ENCODE assay signal across 8 cellular contexts in genomic region chr10:112471878-112472487, GRCh38. TPM values are rescaled to one million over a fixed set of nuclear protein-coding genes. Genes with fewer than 3 reads are reported as not detected.
A peak's percentile ranks its signal among the peaks of the same experiment; 100 is the strongest.
DNase-seq lines count a peak whose midpoint lies in the region; ATAC-seq and TF ChIP-seq lines count a peak whose summit lies in the region.

No MANE protein-coding gene starts in this region.

- peak; percentile 89 for TF ChIP-seq CTCF in OCI-LY7 (conservative IDR thresholded peaks at IDR 0.05; ENCODE audit: low read length)

- intact Hi-C loops in OCI-LY7 (cut with micrococcal nuclease; ENCODE audit: unreplicated experiment) = loop anchor here (2.0 to 10.0 kb wide), 3 partner anchors 157 to 1090 kb away; no protein-coding TSS in a partner anchor
- intact Hi-C loops in posterior cingulate gyrus (cut with DNase I) = loop anchor here (10.0 kb wide), 1 partner anchor 1093 kb away; no protein-coding TSS in a partner anchor

- no peaks in the 10 kb centered on the region for H3K4me1 ChIP-seq in OCI-LY7 (ENCODE audit: insufficient read depth, low read length, poor library complexity, severe bottlenecking)

- no peaks in the 10 kb centered on the region for H3K27me3 Mint-ChIP-seq in T-helper 2 cell treated with Interferon-gamma antibody and Interleukin-4, amounts not matched to agents 5 μg/mL and 100 μg/mL, for 36 hours (ENCODE audit: low read depth)

- ATAC-seq in GM19023 (IDR thresholded peaks at IDR 0.05; ENCODE audit: unreplicated experiment) (peak; percentile 54), HG03442 (IDR thresholded peaks at IDR 0.05; ENCODE audit: unreplicated experiment) (peak; percentile 65)

- peaks cover 6% of the 10 kb centered on the region for H3K4me1 Mint-ChIP-seq in T-helper 2 cell treated with Interferon-gamma antibody and Interleukin-4, amounts not matched to agents 5 μg/mL and 100 μg/mL, for 36 hours (ENCODE audit: low read depth)

- no peak overlapping the region for H3K27ac ChIP-seq in OCI-LY7 (ENCODE audit: low read depth, low read length, poor library complexity, severe bottlenecking)

- no peak overlapping the region for H3K4me2 ChIP-seq in OCI-LY7 (ENCODE audit: low read length)

- no peak overlapping the region for H3K27ac Mint-ChIP-seq in T-helper 2 cell treated with Interferon-gamma antibody and Interleukin-4, amounts not matched to agents 5 μg/mL and 100 μg/mL, for 36 hours

- BruUV-seq in OCI-LY7 (replicated peaks; lab: Mats Ljungman, UMichigan) = no TSS peak

- CTCF ChIA-PET in OCI-LY7 (lab: Charles Lee; ENCODE audit: unreplicated experiment) = interaction anchor here (0.6 to 0.7 kb wide), 2 partner anchors 9 to 100 kb away, joined by 3 to 4 read pairs; no protein-coding TSS in a partner anchor

- H3K79me2 ChIP-seq in OCI-LY7 (ENCODE audit: insufficient read depth, low read depth, low read length) = no peaks in the 10 kb centered on the region

- H3K36me3 ChIP-seq in OCI-LY7 (ENCODE audit: insufficient read depth, low read length) = peaks cover 14% of the 10 kb centered on the region; the same call in 1 of the 2 replicates

- H3K4me3 Mint-ChIP-seq in T-helper 2 cell treated with Interferon-gamma antibody and Interleukin-4, amounts not matched to agents 5 μg/mL and 100 μg/mL, for 36 hours = no peak overlapping the region

- H3K9me2 ChIP-seq in OCI-LY7 (ENCODE audit: insufficient read depth, low read length) = no peaks in the 10 kb centered on the region

- DNase-seq in Caki2 (ENCODE audit: low read depth) (peak; percentile 41), OCI-LY7 (ENCODE audit: low spot score) (peak; percentile 62), dedifferentiated amniotic fluid mesenchymal stem cell (ENCODE audit: extremely low spot score) (peak; percentile 47), lung microvascular endothelial cell (ENCODE audit: low read depth in 2 of 2) (peak; percentile 70 to 72), posterior cingulate gyrus (no peak)
- no peak for DNase-seq in T-helper 2 cell treated with Interferon-gamma antibody and Interleukin-4, amounts not matched to agents 5 μg/mL and 100 μg/mL, for 36 hours (ENCODE audit: low spot score)

- in situ Hi-C loops in Caki2 (cut with HindIII; ENCODE audit: low pct_unique_long_range_greater_than_20kb, low sequenced_read_pairs) = no loop called here

- H3K36me3 Mint-ChIP-seq in T-helper 2 cell treated with Interferon-gamma antibody and Interleukin-4, amounts not matched to agents 5 μg/mL and 100 μg/mL, for 36 hours (ENCODE audit: low read depth) = peaks cover 4% of the 10 kb centered on the region

- no peaks in the 10 kb centered on the region for H3K9me3 ChIP-seq in OCI-LY7 (ENCODE audit: low read length)

- H2AFZ ChIP-seq in OCI-LY7 (ENCODE audit: low read length) = no peak overlapping the region

- H4K20me1 ChIP-seq in OCI-LY7 (ENCODE audit: insufficient read depth, low read length) = no peaks in the 10 kb centered on the region; the same call in 1 of the 2 replicates

- POLR2A ChIA-PET in OCI-LY7 (lab: Charles Lee) = interaction anchor here (0.6 to 1.2 kb wide), 4 partner anchors 9 to 1662 kb away, joined by 3 to 9 read pairs (median 4); partner anchors contain the start of genes VTI1A and ZDHHC6

- no peak overlapping the region for H3K4me3 ChIP-seq in OCI-LY7 (ENCODE audit: low read depth, low read length, poor library complexity, severe bottlenecking)

- no peaks in the 10 kb centered on the region for H3K9me3 Mint-ChIP-seq in T-helper 2 cell treated with Interferon-gamma antibody and Interleukin-4, amounts not matched to agents 5 μg/mL and 100 μg/mL, for 36 hours

RNA-seq across cellular contexts. Expression of gene VTI1A, which starts 25.0 kb away (rescaled TPM):
- 9.7 and 17.8 TPM in 2 replicates for total RNA-seq in Caki2 (2014; rRNA removed; shearing (Covaris generic); ENCODE audit: low replicate concordance)
- 39.4 and 70.8 TPM in 2 replicates for total RNA-seq in OCI-LY7 (2014; rRNA removed; shearing (Covaris generic))
- total RNA-seq in OCI-LY7 (2022) = 42.6 and 45.2 TPM in 2 replicates
- total RNA-seq in lung microvascular endothelial cell = 11.6 and 18.8 TPM in 2 replicates

RNA-seq across cellular contexts. Expression of gene ZDHHC6, which starts 25.3 kb away (rescaled TPM):
- total RNA-seq in Caki2 (2014; rRNA removed; shearing (Covaris generic); ENCODE audit: low replicate concordance) = 9.8 and 13.9 TPM in 2 replicates
- 29.9 and 31.5 TPM in 2 replicates for total RNA-seq in OCI-LY7 (2014; rRNA removed; shearing (Covaris generic))
- total RNA-seq in OCI-LY7 (2022) (33.1 and 33.8 TPM in 2 replicates), lung microvascular endothelial cell (15.9 and 21.6 TPM in 2 replicates)

Comparison
In these comparisons a context has a peak if more than half of its experiments do, and no peak if none do; other contexts are left out.
1. DNase-seq: peak in Caki2 (single experiment), OCI-LY7 (single experiment), dedifferentiated amniotic fluid mesenchymal stem cell (single experiment) and lung microvascular endothelial cell (2 of 2); none in T-helper 2 cell treated with Interferon-gamma antibody and Interleukin-4, amounts not matched to agents 5 μg/mL and 100 μg/mL, for 36 hours (single experiment) and posterior cingulate gyrus (0 of 10).